ENCODE assay signal across 1 cellular context in the genomic region with DNA sequence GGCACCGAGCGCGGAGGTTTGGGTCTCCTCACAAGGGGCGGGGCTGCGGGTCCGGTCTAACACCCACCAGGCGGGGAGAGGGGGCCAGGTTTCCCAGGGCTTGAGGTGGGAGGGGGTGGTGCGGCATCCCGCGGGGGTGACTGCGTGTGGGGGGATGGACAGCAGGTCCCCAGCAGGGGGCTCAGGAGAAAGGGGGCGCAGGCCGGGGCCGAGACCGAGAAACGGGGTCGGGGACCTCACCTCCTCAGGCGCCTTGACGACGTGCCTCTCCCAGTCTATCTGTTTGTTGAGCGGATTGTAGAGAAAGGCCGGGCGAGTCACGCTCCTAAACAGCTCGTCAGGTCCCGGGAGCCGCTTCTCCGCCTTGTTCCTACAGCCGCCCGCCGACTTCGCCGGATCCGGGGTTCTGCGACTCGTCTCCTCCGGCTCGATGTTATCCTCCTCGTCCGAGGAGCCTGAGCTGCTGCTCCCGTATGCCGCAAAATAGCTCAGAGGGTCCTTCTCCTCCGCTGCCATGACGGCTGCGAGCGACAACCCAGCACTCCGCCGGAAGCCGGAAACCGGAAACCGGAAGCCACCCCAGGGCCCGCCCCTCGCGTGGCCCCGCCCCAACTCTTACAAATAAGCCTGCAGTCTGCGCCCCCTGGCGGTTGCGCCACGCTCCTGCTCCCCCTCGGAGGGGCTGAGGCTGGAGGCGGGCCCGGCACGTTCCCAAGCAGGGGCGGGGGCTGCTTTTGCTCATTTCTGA.
TF ChIP-seq lines count a peak whose summit lies in the region.

Gene C1orf52 (minus strand): TSS at position 545 of the 748 bp plus-strand sequence. CDS start 29 bp downstream, at position 516.

TF ChIP-seq in HEK293, 187 proteins besides CTCF, POLR2A, EP300 and RAD21 (continued from another document and continues in another):
- TF ChIP-seq, protein P1, sequence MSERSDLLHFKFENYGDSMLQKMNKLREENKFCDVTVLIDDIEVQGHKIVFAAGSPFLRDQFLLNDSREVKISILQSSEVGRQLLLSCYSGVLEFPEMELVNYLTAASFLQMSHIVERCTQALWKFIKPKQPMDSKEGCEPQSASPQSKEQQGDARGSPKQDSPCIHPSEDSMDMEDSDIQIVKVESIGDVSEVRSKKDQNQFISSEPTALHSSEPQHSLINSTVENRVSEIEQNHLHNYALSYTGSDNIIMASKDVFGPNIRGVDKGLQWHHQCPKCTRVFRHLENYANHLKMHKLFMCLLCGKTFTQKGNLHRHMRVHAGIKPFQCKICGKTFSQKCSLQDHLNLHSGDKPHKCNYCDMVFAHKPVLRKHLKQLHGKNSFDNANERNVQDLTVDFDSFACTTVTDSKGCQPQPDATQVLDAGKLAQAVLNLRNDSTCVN (tag by site-specific recombination; optimal IDR thresholded peaks at IDR 0.05), result peak; percentile 28
- peak; percentile 70 for TF ChIP-seq GLIS2 (tag by site-specific recombination; IDR thresholded peaks at IDR 0.05)
- no peak; the same call in 1 of the 2 replicates for TF ChIP-seq ZNF623 (tag by site-specific recombination; IDR thresholded peaks at IDR 0.05)
- no peak for TF ChIP-seq ZNF585B (tag by site-specific recombination; IDR thresholded peaks at IDR 0.05)
- TF ChIP-seq ZNF48 (tag by site-specific recombination; IDR thresholded peaks at IDR 0.05), result no peak
- TF ChIP-seq ZNF426 (tag by site-specific recombination; IDR thresholded peaks at IDR 0.05), result no peak
- no peak for TF ChIP-seq ZNF133 (tag by site-specific recombination; IDR thresholded peaks at IDR 0.05)
- TF ChIP-seq ZNF221 (tag by site-specific recombination; IDR thresholded peaks at IDR 0.05; ENCODE audit: borderline replicate concordance), result no peak
- TF ChIP-seq EGR2 (tag by site-specific recombination; IDR thresholded peaks at IDR 0.05; ENCODE audit: low read depth), result peak; percentile 61
- TF ChIP-seq, protein P2, sequence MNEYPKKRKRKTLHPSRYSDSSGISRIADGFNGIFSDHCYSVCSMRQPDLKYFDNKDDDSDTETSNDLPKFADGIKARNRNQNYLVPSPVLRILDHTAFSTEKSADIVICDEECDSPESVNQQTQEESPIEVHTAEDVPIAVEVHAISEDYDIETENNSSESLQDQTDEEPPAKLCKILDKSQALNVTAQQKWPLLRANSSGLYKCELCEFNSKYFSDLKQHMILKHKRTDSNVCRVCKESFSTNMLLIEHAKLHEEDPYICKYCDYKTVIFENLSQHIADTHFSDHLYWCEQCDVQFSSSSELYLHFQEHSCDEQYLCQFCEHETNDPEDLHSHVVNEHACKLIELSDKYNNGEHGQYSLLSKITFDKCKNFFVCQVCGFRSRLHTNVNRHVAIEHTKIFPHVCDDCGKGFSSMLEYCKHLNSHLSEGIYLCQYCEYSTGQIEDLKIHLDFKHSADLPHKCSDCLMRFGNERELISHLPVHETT (tag by site-specific recombination; IDR thresholded peaks at IDR 0.05), result no peak
- 0 out of 2 replicates have a peak, but pooled peaks have one; percentile 50 for TF ChIP-seq SP7 (tag by site-specific recombination; IDR thresholded peaks at IDR 0.05)
- no peak for TF ChIP-seq REPIN1 (tag by site-specific recombination; IDR thresholded peaks at IDR 0.05; ENCODE audit: low read depth)
- TF ChIP-seq, protein P3, sequence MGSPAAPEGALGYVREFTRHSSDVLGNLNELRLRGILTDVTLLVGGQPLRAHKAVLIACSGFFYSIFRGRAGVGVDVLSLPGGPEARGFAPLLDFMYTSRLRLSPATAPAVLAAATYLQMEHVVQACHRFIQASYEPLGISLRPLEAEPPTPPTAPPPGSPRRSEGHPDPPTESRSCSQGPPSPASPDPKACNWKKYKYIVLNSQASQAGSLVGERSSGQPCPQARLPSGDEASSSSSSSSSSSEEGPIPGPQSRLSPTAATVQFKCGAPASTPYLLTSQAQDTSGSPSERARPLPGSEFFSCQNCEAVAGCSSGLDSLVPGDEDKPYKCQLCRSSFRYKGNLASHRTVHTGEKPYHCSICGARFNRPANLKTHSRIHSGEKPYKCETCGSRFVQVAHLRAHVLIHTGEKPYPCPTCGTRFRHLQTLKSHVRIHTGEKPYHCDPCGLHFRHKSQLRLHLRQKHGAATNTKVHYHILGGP (tag by site-specific recombination; IDR thresholded peaks at IDR 0.05), result no peak
- TF ChIP-seq ZNF280D (tag by site-specific recombination; IDR thresholded peaks at IDR 0.05), result no peak
- TF ChIP-seq GFI1B (tag by site-specific recombination; IDR thresholded peaks at IDR 0.05), result no peak
- peak; percentile 83; the same call in 1 of the 2 replicates for TF ChIP-seq ZNF501 (tag by site-specific recombination; IDR thresholded peaks at IDR 0.05)
- TF ChIP-seq, protein P4, sequence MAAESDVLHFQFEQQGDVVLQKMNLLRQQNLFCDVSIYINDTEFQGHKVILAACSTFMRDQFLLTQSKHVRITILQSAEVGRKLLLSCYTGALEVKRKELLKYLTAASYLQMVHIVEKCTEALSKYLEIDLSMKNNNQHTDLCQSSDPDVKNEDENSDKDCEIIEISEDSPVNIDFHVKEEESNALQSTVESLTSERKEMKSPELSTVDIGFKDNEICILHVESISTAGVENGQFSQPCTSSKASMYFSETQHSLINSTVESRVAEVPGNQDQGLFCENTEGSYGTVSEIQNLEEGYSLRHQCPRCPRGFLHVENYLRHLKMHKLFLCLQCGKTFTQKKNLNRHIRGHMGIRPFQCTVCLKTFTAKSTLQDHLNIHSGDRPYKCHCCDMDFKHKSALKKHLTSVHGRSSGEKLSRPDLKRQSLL (tag by site-specific recombination; IDR thresholded peaks at IDR 0.05), result peak; percentile 88
- no peak for TF ChIP-seq ZNF302 (tag by site-specific recombination; IDR thresholded peaks at IDR 0.05; ENCODE audit: low read depth)
- TF ChIP-seq ZNF521 (tag by site-specific recombination; IDR thresholded peaks at IDR 0.05), result no peak
- TF ChIP-seq ZNF610 (tag by site-specific recombination; IDR thresholded peaks at IDR 0.05; ENCODE audit: borderline replicate concordance), result peak; percentile 57; the same call in 1 of the 2 replicates
- TF ChIP-seq ZNF23 (tag by site-specific recombination; IDR thresholded peaks at IDR 0.05; ENCODE audit: borderline replicate concordance), result no peak
- TF ChIP-seq ZNF175 (tag by site-specific recombination; IDR thresholded peaks at IDR 0.05), result no peak
- TF ChIP-seq ZNF629 (tag by site-specific recombination; IDR thresholded peaks at IDR 0.05), result peak; percentile 53; the same call in 1 of the 2 replicates
- TF ChIP-seq ZNF274 (IDR thresholded peaks at IDR 0.05; ENCODE audit: low read length), result no peak
- TF ChIP-seq ZNF274 (tag by site-specific recombination; IDR thresholded peaks at IDR 0.05; ENCODE audit: borderline replicate concordance), result no peak
- peak; percentile 84 for TF ChIP-seq ZBTB11 (tag by site-specific recombination; conservative IDR thresholded peaks at IDR 0.05; ENCODE audit: low read depth)
- no peak for TF ChIP-seq SETDB1 (IDR thresholded peaks at IDR 0.05; ENCODE audit: insufficient read length, low read length)
- TF ChIP-seq WT1 (tag by site-specific recombination; IDR thresholded peaks at IDR 0.05), result no peak
- TF ChIP-seq RBAK (tag by site-specific recombination; IDR thresholded peaks at IDR 0.05), result no peak
- no peak for TF ChIP-seq ZNF548 (tag by site-specific recombination; IDR thresholded peaks at IDR 0.05)
- TF ChIP-seq KLF1 (tag by site-specific recombination; IDR thresholded peaks at IDR 0.05), result no peak
- no peak for TF ChIP-seq ZNF560 (tag by site-specific recombination; IDR thresholded peaks at IDR 0.05; ENCODE audit: borderline replicate concordance)
- TF ChIP-seq ZSCAN16 (tag by site-specific recombination; IDR thresholded peaks at IDR 0.05), result no peak
- TF ChIP-seq ZNF174 (tag by site-specific recombination; IDR thresholded peaks at IDR 0.05), result no peak
- no peak for TF ChIP-seq ZNF514 (tag by site-specific recombination; IDR thresholded peaks at IDR 0.05)
- TF ChIP-seq ZBTB44 (tag by site-specific recombination; IDR thresholded peaks at IDR 0.05), result no peak
- peak; percentile 63 for TF ChIP-seq ZIC2 (tag by site-specific recombination; IDR thresholded peaks at IDR 0.05)
- peak; percentile 21; the same call in 1 of the 2 replicates for TF ChIP-seq ZNF423 (tag by site-specific recombination; IDR thresholded peaks at IDR 0.05)
- no peak for TF ChIP-seq KLF10 (tag by site-specific recombination; IDR thresholded peaks at IDR 0.05)
- TF ChIP-seq ZNF132 (tag by site-specific recombination; IDR thresholded peaks at IDR 0.05; ENCODE audit: borderline replicate concordance), result no peak
- peak; percentile 46 for TF ChIP-seq KLF16 (tag by site-specific recombination; IDR thresholded peaks at IDR 0.05)
- TF ChIP-seq ZNF18 (tag by site-specific recombination; IDR thresholded peaks at IDR 0.05), result no peak
- no peak for TF ChIP-seq HOXD13 (CRISPR knock-in tag; IDR thresholded peaks at IDR 0.05; ENCODE audit: borderline replicate concordance)
- TF ChIP-seq ZNF777 (tag by site-specific recombination; IDR thresholded peaks at IDR 0.05; ENCODE audit: borderline replicate concordance), result no peak
- TF ChIP-seq, protein P5, sequence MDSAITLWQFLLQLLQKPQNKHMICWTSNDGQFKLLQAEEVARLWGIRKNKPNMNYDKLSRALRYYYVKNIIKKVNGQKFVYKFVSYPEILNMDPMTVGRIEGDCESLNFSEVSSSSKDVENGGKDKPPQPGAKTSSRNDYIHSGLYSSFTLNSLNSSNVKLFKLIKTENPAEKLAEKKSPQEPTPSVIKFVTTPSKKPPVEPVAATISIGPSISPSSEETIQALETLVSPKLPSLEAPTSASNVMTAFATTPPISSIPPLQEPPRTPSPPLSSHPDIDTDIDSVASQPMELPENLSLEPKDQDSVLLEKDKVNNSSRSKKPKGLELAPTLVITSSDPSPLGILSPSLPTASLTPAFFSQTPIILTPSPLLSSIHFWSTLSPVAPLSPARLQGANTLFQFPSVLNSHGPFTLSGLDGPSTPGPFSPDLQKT (IDR thresholded peaks at IDR 0.05; ENCODE audit: borderline replicate concordance, low read depth, low read length), result no peak
- no peak for TF ChIP-seq SCRT2 (tag by site-specific recombination; IDR thresholded peaks at IDR 0.05)
- no peak for TF ChIP-seq ZNF311 (tag by site-specific recombination; IDR thresholded peaks at IDR 0.05; ENCODE audit: borderline replicate concordance)
